1 cellular context compared by ENCODE assay signal in the genomic region with DNA sequence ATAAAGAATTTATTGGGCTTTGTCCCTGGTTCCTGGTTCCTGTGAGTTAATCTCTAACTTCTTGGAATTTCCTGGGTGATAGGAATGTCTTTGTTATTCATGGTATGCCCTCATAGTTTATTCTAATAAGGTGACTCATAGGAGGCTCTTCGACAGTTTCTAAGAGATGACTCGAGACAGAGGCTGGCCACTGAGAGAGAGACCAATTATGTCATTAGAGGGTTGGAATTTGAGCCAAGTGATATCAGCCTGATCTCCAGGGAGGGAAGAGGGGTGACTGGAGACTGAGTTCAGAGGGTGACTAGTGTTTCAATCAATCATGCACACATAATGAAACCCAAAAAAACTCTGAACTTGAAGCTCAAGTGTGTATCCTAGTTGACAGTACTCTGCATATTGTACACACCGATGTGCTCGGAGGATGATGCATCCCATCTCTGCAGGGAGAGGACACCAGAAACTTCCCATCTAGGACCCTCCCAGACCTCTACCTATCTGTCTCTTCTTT.
TF ChIP-seq lines count a peak whose summit lies in the region.

No MANE protein-coding gene starts in this region.

TF ChIP-seq in HEK293, 187 proteins besides CTCF, POLR2A, EP300 and RAD21 (continued from another document and continues in another):
- TF ChIP-seq, protein P1, sequence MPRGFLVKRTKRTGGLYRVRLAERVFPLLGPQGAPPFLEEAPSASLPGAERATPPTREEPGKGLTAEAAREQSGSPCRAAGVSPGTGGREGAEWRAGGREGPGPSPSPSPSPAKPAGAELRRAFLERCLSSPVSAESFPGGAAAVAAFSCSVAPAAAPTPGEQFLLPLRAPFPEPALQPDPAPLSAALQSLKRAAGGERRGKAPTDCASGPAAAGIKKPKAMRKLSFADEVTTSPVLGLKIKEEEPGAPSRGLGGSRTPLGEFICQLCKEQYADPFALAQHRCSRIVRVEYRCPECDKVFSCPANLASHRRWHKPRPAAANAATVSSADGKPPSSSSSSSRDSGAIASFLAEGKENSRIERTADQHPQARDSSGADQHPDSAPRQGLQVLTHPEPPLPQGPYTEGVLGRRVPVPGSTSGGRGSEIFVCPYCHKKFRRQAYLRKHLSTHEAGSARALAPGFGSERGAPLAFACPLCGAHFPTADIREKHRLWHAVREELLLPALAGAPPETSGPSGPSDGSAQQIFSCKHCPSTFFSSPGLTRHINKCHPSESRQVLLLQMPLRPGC (tag by site-specific recombination; IDR thresholded peaks at IDR 0.05), result peak; percentile 90
- TF ChIP-seq, protein P2, sequence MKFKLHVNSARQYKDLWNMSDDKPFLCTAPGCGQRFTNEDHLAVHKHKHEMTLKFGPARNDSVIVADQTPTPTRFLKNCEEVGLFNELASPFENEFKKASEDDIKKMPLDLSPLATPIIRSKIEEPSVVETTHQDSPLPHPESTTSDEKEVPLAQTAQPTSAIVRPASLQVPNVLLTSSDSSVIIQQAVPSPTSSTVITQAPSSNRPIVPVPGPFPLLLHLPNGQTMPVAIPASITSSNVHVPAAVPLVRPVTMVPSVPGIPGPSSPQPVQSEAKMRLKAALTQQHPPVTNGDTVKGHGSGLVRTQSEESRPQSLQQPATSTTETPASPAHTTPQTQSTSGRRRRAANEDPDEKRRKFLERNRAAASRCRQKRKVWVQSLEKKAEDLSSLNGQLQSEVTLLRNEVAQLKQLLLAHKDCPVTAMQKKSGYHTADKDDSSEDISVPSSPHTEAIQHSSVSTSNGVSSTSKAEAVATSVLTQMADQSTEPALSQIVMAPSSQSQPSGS (tag by site-specific recombination; IDR thresholded peaks at IDR 0.05; ENCODE audit: low read depth), result peak; percentile 84
- TF ChIP-seq SP7 (tag by site-specific recombination; IDR thresholded peaks at IDR 0.05) (peak; percentile 88), ZNF660 (tag by site-specific recombination; IDR thresholded peaks at IDR 0.05) (peak; percentile 75), HOXD13 (CRISPR knock-in tag; IDR thresholded peaks at IDR 0.05; ENCODE audit: borderline replicate concordance) (no peak), OSR2 (tag by site-specific recombination; IDR thresholded peaks at IDR 0.05) (peak; percentile 45; the same call in 1 of the 2 replicates), GLIS1 (tag by site-specific recombination; IDR thresholded peaks at IDR 0.05) (peak; percentile 70), MZF1 (tag by site-specific recombination; IDR thresholded peaks at IDR 0.05; ENCODE audit: borderline replicate concordance) (no peak), TCF7L2 (IDR thresholded peaks at IDR 0.05; ENCODE audit: borderline replicate concordance, low read depth, low read length) (no peak), ZNF670 (tag by site-specific recombination; IDR thresholded peaks at IDR 0.05; ENCODE audit: low read depth) (no peak), ZNF221 (tag by site-specific recombination; IDR thresholded peaks at IDR 0.05; ENCODE audit: borderline replicate concordance) (no peak), ZNF654 (tag by site-specific recombination; IDR thresholded peaks at IDR 0.05; ENCODE audit: low read depth) (no peak), ZNF776 (tag by site-specific recombination; IDR thresholded peaks at IDR 0.05; ENCODE audit: borderline replicate concordance) (no peak), ZBTB8A (tag by site-specific recombination; IDR thresholded peaks at IDR 0.05) (no peak), IKZF3 (tag by site-specific recombination; IDR thresholded peaks at IDR 0.05) (peak; percentile 75; the same call in 1 of the 2 replicates), ZNF239 (tag by site-specific recombination; IDR thresholded peaks at IDR 0.05) (no peak), ZEB2 (tag by site-specific recombination; IDR thresholded peaks at IDR 0.05) (peak; percentile 91), ZNF416 (tag by site-specific recombination; IDR thresholded peaks at IDR 0.05) (no peak), ZNF175 (tag by site-specific recombination; IDR thresholded peaks at IDR 0.05) (no peak), SP3 (tag by site-specific recombination; IDR thresholded peaks at IDR 0.05) (0 out of 2 replicates have a peak, but pooled peaks have one; percentile 22), ZNF211 (tag by site-specific recombination; IDR thresholded peaks at IDR 0.05; ENCODE audit: low read depth) (no peak), ZNF2 (tag by site-specific recombination; IDR thresholded peaks at IDR 0.05) (no peak), ZNF169 (tag by site-specific recombination; IDR thresholded peaks at IDR 0.05) (no peak), ZNF629 (tag by site-specific recombination; IDR thresholded peaks at IDR 0.05) (peak; percentile 93), ZNF664 (tag by site-specific recombination; IDR thresholded peaks at IDR 0.05) (no peak), ZNF184 (tag by site-specific recombination; IDR thresholded peaks at IDR 0.05) (peak; percentile 88), SETDB1 (IDR thresholded peaks at IDR 0.05; ENCODE audit: insufficient read length, low read length) (no peak), ZNF341 (tag by site-specific recombination; IDR thresholded peaks at IDR 0.05; ENCODE audit: low read depth) (no peak), KLF16 (tag by site-specific recombination; IDR thresholded peaks at IDR 0.05) (no peak), ZFHX2 (tag by site-specific recombination; conservative IDR thresholded peaks at IDR 0.05) (no peak), ZNF768 (tag by site-specific recombination; IDR thresholded peaks at IDR 0.05) (no peak)
- TF ChIP-seq, protein P3, sequence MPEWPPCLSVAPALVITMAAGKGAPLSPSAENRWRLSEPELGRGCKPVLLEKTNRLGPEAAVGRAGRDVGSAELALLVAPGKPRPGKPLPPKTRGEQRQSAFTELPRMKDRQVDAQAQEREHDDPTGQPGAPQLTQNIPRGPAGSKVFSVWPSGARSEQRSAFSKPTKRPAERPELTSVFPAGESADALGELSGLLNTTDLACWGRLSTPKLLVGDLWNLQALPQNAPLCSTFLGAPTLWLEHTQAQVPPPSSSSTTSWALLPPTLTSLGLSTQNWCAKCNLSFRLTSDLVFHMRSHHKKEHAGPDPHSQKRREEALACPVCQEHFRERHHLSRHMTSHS (tag by site-specific recombination; IDR thresholded peaks at IDR 0.05), result no peak
- TF ChIP-seq, protein P4, sequence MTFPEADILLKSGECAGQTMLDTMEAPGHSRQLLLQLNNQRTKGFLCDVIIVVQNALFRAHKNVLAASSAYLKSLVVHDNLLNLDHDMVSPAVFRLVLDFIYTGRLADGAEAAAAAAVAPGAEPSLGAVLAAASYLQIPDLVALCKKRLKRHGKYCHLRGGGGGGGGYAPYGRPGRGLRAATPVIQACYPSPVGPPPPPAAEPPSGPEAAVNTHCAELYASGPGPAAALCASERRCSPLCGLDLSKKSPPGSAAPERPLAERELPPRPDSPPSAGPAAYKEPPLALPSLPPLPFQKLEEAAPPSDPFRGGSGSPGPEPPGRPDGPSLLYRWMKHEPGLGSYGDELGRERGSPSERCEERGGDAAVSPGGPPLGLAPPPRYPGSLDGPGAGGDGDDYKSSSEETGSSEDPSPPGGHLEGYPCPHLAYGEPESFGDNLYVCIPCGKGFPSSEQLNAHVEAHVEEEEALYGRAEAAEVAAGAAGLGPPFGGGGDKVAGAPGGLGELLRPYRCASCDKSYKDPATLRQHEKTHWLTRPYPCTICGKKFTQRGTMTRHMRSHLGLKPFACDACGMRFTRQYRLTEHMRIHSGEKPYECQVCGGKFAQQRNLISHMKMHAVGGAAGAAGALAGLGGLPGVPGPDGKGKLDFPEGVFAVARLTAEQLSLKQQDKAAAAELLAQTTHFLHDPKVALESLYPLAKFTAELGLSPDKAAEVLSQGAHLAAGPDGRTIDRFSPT (tag by site-specific recombination; IDR thresholded peaks at IDR 0.05), result peak; percentile 83
- TF ChIP-seq, protein P5, sequence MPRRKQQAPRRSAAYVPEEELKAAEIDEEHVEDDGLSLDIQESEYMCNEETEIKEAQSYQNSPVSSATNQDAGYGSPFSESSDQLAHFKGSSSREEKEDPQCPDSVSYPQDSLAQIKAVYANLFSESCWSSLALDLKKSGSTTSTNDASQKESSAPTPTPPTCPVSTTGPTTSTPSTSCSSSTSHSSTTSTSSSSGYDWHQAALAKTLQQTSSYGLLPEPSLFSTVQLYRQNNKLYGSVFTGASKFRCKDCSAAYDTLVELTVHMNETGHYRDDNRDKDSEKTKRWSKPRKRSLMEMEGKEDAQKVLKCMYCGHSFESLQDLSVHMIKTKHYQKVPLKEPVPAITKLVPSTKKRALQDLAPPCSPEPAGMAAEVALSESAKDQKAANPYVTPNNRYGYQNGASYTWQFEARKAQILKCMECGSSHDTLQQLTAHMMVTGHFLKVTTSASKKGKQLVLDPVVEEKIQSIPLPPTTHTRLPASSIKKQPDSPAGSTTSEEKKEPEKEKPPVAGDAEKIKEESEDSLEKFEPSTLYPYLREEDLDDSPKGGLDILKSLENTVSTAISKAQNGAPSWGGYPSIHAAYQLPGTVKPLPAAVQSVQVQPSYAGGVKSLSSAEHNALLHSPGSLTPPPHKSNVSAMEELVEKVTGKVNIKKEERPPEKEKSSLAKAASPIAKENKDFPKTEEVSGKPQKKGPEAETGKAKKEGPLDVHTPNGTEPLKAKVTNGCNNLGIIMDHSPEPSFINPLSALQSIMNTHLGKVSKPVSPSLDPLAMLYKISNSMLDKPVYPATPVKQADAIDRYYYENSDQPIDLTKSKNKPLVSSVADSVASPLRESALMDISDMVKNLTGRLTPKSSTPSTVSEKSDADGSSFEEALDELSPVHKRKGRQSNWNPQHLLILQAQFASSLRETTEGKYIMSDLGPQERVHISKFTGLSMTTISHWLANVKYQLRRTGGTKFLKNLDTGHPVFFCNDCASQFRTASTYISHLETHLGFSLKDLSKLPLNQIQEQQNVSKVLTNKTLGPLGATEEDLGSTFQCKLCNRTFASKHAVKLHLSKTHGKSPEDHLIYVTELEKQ (tag by site-specific recombination; IDR thresholded peaks at IDR 0.05; ENCODE audit: borderline replicate concordance), result peak; percentile 79; the same call in 1 of the 2 replicates
- TF ChIP-seq, protein P6, sequence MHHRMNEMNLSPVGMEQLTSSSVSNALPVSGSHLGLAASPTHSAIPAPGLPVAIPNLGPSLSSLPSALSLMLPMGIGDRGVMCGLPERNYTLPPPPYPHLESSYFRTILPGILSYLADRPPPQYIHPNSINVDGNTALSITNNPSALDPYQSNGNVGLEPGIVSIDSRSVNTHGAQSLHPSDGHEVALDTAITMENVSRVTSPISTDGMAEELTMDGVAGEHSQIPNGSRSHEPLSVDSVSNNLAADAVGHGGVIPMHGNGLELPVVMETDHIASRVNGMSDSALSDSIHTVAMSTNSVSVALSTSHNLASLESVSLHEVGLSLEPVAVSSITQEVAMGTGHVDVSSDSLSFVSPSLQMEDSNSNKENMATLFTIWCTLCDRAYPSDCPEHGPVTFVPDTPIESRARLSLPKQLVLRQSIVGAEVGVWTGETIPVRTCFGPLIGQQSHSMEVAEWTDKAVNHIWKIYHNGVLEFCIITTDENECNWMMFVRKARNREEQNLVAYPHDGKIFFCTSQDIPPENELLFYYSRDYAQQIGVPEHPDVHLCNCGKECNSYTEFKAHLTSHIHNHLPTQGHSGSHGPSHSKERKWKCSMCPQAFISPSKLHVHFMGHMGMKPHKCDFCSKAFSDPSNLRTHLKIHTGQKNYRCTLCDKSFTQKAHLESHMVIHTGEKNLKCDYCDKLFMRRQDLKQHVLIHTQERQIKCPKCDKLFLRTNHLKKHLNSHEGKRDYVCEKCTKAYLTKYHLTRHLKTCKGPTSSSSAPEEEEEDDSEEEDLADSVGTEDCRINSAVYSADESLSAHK (tag by site-specific recombination; IDR thresholded peaks at IDR 0.05), result peak; percentile 96
- TF ChIP-seq, protein P7, sequence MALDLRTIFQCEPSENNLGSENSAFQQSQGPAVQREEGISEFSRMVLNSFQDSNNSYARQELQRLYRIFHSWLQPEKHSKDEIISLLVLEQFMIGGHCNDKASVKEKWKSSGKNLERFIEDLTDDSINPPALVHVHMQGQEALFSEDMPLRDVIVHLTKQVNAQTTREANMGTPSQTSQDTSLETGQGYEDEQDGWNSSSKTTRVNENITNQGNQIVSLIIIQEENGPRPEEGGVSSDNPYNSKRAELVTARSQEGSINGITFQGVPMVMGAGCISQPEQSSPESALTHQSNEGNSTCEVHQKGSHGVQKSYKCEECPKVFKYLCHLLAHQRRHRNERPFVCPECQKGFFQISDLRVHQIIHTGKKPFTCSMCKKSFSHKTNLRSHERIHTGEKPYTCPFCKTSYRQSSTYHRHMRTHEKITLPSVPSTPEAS (tag by site-specific recombination; IDR thresholded peaks at IDR 0.05), result no peak
- TF ChIP-seq, protein P8, sequence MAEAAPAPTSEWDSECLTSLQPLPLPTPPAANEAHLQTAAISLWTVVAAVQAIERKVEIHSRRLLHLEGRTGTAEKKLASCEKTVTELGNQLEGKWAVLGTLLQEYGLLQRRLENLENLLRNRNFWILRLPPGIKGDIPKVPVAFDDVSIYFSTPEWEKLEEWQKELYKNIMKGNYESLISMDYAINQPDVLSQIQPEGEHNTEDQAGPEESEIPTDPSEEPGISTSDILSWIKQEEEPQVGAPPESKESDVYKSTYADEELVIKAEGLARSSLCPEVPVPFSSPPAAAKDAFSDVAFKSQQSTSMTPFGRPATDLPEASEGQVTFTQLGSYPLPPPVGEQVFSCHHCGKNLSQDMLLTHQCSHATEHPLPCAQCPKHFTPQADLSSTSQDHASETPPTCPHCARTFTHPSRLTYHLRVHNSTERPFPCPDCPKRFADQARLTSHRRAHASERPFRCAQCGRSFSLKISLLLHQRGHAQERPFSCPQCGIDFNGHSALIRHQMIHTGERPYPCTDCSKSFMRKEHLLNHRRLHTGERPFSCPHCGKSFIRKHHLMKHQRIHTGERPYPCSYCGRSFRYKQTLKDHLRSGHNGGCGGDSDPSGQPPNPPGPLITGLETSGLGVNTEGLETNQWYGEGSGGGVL (tag by site-specific recombination; IDR thresholded peaks at IDR 0.05), result peak; percentile 84
- TF ChIP-seq, protein P9, sequence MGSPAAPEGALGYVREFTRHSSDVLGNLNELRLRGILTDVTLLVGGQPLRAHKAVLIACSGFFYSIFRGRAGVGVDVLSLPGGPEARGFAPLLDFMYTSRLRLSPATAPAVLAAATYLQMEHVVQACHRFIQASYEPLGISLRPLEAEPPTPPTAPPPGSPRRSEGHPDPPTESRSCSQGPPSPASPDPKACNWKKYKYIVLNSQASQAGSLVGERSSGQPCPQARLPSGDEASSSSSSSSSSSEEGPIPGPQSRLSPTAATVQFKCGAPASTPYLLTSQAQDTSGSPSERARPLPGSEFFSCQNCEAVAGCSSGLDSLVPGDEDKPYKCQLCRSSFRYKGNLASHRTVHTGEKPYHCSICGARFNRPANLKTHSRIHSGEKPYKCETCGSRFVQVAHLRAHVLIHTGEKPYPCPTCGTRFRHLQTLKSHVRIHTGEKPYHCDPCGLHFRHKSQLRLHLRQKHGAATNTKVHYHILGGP (tag by site-specific recombination; IDR thresholded peaks at IDR 0.05), result peak; percentile 82
- TF ChIP-seq, protein P10, sequence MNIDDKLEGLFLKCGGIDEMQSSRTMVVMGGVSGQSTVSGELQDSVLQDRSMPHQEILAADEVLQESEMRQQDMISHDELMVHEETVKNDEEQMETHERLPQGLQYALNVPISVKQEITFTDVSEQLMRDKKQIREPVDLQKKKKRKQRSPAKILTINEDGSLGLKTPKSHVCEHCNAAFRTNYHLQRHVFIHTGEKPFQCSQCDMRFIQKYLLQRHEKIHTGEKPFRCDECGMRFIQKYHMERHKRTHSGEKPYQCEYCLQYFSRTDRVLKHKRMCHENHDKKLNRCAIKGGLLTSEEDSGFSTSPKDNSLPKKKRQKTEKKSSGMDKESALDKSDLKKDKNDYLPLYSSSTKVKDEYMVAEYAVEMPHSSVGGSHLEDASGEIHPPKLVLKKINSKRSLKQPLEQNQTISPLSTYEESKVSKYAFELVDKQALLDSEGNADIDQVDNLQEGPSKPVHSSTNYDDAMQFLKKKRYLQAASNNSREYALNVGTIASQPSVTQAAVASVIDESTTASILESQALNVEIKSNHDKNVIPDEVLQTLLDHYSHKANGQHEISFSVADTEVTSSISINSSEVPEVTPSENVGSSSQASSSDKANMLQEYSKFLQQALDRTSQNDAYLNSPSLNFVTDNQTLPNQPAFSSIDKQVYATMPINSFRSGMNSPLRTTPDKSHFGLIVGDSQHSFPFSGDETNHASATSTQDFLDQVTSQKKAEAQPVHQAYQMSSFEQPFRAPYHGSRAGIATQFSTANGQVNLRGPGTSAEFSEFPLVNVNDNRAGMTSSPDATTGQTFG (tag by site-specific recombination; IDR thresholded peaks at IDR 0.05; ENCODE audit: borderline replicate concordance), result no peak
